Comparison of ENCODE assay signal across 12 cellular contexts in the genomic region with DNA sequence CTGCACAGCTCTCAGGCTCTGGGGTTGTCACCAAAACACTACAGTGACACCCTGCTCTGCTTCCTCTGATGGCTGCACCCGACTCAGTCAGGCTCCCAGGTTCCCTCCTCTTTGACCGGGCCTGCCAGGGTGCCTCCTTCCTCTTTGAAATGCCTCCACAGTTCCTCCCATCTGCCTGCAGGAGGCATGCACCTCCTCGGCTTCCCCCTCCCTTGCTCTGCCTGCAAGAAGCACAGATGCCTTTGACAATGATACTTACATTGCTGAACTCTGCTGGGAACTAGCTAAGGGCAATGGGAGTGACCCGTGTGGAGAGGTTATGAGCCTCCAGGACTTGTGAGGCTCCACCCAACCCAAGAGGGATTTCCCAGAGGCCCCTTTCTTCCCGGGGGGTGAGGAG.
DNase-seq lines count a peak whose midpoint lies in the region; ATAC-seq and TF ChIP-seq lines count a peak whose summit lies in the region.
"Had no signal": no experiment of that assay in that cellular context is flagged by ENCODE, and none has a peak within 500 bp of the region (broad histone marks: within the 10 kb centered on the region; RNA-seq: fewer than 3 reads in every experiment).

No MANE protein-coding gene starts in this region.

- CTCF ChIA-PET in activated CD8-positive, alpha-beta memory T cell treated with anti-CD3 and anti-CD28 coated beads, Interleukin-2, amount 10 ng/mL, durations not matched to agents 7 days and 5 days (lab: Charles Lee) = no interaction called here

- peak; percentile 16 for DNase-seq in DMS53 (lab: John Stamatoyannopoulos, UW)
- no peak for DNase-seq in DMS53 treated with DMSO at 0.1 percent for 48 hours (lab: John Stamatoyannopoulos, UW; ENCODE audit: unreplicated experiment)
- DNase-seq in NT2/D1 (ENCODE audit: low read depth, low spot score) = peak; percentile 59
- peak; percentile 23 for DNase-seq in fibroblast of pulmonary artery (ENCODE audit: low read depth)
- peak; percentile 52 for DNase-seq in retina
- DNase-seq in activated CD8-positive, alpha-beta memory T cell treated with anti-CD3 and anti-CD28 coated beads, Interleukin-2, amount 10 ng/mL, durations not matched to agents 7 days and 5 days = no peak
- no peak for DNase-seq in NCI-H187 (lab: John Stamatoyannopoulos, UW)
- no peak for DNase-seq in GM20000 (ENCODE audit: low spot score)
- DNase-seq: 8988T; activated naive CD8-positive, alpha-beta T cell treated with anti-CD3 and anti-CD28 coated beads for 36 hours had no signal

- H3K27ac Mint-ChIP-seq in activated CD8-positive, alpha-beta memory T cell treated with anti-CD3 and anti-CD28 coated beads, Interleukin-2, amount 10 ng/mL, durations not matched to agents 7 days and 5 days = no peak overlapping the region
- H3K27ac Mint-ChIP-seq: activated naive CD8-positive, alpha-beta T cell treated with anti-CD3 and anti-CD28 coated beads for 36 hours; stimulated activated naive CD8-positive, alpha-beta T cell treated with anti-CD3 and anti-CD28 coated beads, Interleukin-15, Interleukin-2, amounts not matched to agents 100 ng/mL and 50 ng/mL, for 24 hours had no signal

- no peak overlapping the region for H3K9ac ChIP-seq in NT2/D1 (ENCODE audit: insufficient read length, low read depth)

- no peak overlapping the region for H3K4me3 Mint-ChIP-seq in activated CD8-positive, alpha-beta memory T cell treated with anti-CD3 and anti-CD28 coated beads, Interleukin-2, amount 10 ng/mL, durations not matched to agents 7 days and 5 days
- H3K4me3 Mint-ChIP-seq: activated naive CD8-positive, alpha-beta T cell treated with anti-CD3 and anti-CD28 coated beads for 36 hours; stimulated activated naive CD8-positive, alpha-beta T cell treated with anti-CD3 and anti-CD28 coated beads, Interleukin-15, Interleukin-2, amounts not matched to agents 100 ng/mL and 50 ng/mL, for 24 hours had no signal

- no peaks in the 10 kb centered on the region for H3K36me3 ChIP-seq in NT2/D1 (ENCODE audit: insufficient read depth, insufficient read length, low read length)

- no peaks in the 10 kb centered on the region for H3K27me3 ChIP-seq in NT2/D1 (ENCODE audit: insufficient read depth, insufficient read length)

- H3K4me1 ChIP-seq in NT2/D1 (ENCODE audit: insufficient read depth, insufficient read length) = peaks cover 5% of the 10 kb centered on the region

- peaks cover 3% of the 10 kb centered on the region for H3K27me3 Mint-ChIP-seq in activated CD8-positive, alpha-beta memory T cell treated with anti-CD3 and anti-CD28 coated beads, Interleukin-2, amount 10 ng/mL, durations not matched to agents 7 days and 5 days

- H3K9me3 Mint-ChIP-seq in activated CD8-positive, alpha-beta memory T cell treated with anti-CD3 and anti-CD28 coated beads, Interleukin-2, amount 10 ng/mL, durations not matched to agents 7 days and 5 days (ENCODE audit: low read depth) = no peaks in the 10 kb centered on the region
- H3K9me3 Mint-ChIP-seq: activated naive CD8-positive, alpha-beta T cell treated with anti-CD3 and anti-CD28 coated beads for 36 hours; stimulated activated naive CD8-positive, alpha-beta T cell treated with anti-CD3 and anti-CD28 coated beads, Interleukin-15, Interleukin-2, amounts not matched to agents 100 ng/mL and 50 ng/mL, for 24 hours had no signal

- TF ChIP-seq CTCF in fibroblast of pulmonary artery (IDR thresholded peaks at IDR 0.05; ENCODE audit: low read length, missing control alignments) (peak; percentile 21), GM20000 (IDR thresholded peaks at IDR 0.05; ENCODE audit: extremely low read depth, missing control alignments) (no peak)

- H3K9me3 ChIP-seq in NT2/D1 (ENCODE audit: insufficient read depth, low read length) = peaks cover 15% of the 10 kb centered on the region; the same call in 1 of the 2 replicates

- ATAC-seq in activated CD8-positive, alpha-beta memory T cell treated with anti-CD3 and anti-CD28 coated beads, Interleukin-2, amount 10 ng/mL, durations not matched to agents 7 days and 5 days = no peak
- ATAC-seq: activated CD4-positive, CD25-positive, alpha-beta regulatory T cell treated with anti-CD3 and anti-CD28 coated beads, Interleukin-2, amount 50 U/mL, for 24 hours had no signal

- no peaks in the 10 kb centered on the region for H3K4me1 Mint-ChIP-seq in activated CD8-positive, alpha-beta memory T cell treated with anti-CD3 and anti-CD28 coated beads, Interleukin-2, amount 10 ng/mL, durations not matched to agents 7 days and 5 days
- H3K4me1 Mint-ChIP-seq: activated naive CD8-positive, alpha-beta T cell treated with anti-CD3 and anti-CD28 coated beads for 36 hours had no signal

- H3K4me3 ChIP-seq in NT2/D1 (ENCODE audit: insufficient read length, low read depth) (no peak overlapping the region), fibroblast of pulmonary artery (replicated peaks; ENCODE audit: low read depth, low read length) (no peak overlapping the region)

- H3K36me3 Mint-ChIP-seq in activated CD8-positive, alpha-beta memory T cell treated with anti-CD3 and anti-CD28 coated beads, Interleukin-2, amount 10 ng/mL, durations not matched to agents 7 days and 5 days = no peaks in the 10 kb centered on the region
- H3K36me3 Mint-ChIP-seq: activated naive CD8-positive, alpha-beta T cell treated with anti-CD3 and anti-CD28 coated beads for 36 hours had no signal

Comparison
In these comparisons a context has a peak if more than half of its experiments do, and no peak if none do; other contexts are left out.
1. DNase-seq: peak in DMS53 (single experiment), NT2/D1 (single experiment), fibroblast of pulmonary artery (single experiment) and retina (single experiment); none in DMS53 treated with DMSO at 0.1 percent for 48 hours (single experiment), activated CD8-positive, alpha-beta memory T cell treated with anti-CD3 and anti-CD28 coated beads, Interleukin-2, amount 10 ng/mL, durations not matched to agents 7 days and 5 days (single experiment), NCI-H187 (0 of 2) and GM20000 (single experiment).